ENCODE assay signal across 27 cellular contexts in genomic region chr4:139791681-139792080, GRCh38.
DNase-seq lines count a peak whose midpoint lies in the region; ATAC-seq, FAIRE-seq and TF ChIP-seq lines count a peak whose summit lies in the region.
"Had no signal": no experiment of that assay in that cellular context is flagged by ENCODE, and none has a peak within 500 bp of the region (broad histone marks: within the 10 kb centered on the region; RNA-seq: fewer than 3 reads in every experiment).

No MANE protein-coding gene starts in this region.

- H3K9me3 Mint-ChIP-seq in type B pancreatic cell = peaks cover 6% of the 10 kb centered on the region
- H3K9me3 Mint-ChIP-seq: dendritic cell treated with granulocyte-macrophage colony-stimulating factor and Interleukin-4, amounts not matched to agents 40 ng/mL and 50 ng/mL, for 4 days; naive thymus-derived CD8-positive, alpha-beta T cell; stimulated activated memory B cell treated with anti-CD40 and anti-IgM and Interleukin-4, amounts not matched to agents 10 μg/mL and 1 μg/mL and 100 μg/mL, for 72 hours had no signal

- peaks cover 0 to 30% (median 5%) of the 10 kb centered on the region in 9 donors for H3K4me1 ChIP-seq in heart right ventricle
- peaks cover 0 to 9% of the 10 kb centered on the region in 2 donors for H3K4me1 ChIP-seq in right atrium auricular region
- peaks cover 25% of the 10 kb centered on the region for H3K4me1 ChIP-seq in endothelial cell of umbilical vein (ENCODE audit: control insufficient read depth, extremely low read depth, insufficient read depth, low read length)

- H3K27ac Mint-ChIP-seq in type B pancreatic cell = peak overlapping the region; percentile 53
- H3K27ac Mint-ChIP-seq: activated naive CD8-positive, alpha-beta T cell; dendritic cell treated with granulocyte-macrophage colony-stimulating factor and Interleukin-4, amounts not matched to agents 40 ng/mL and 50 ng/mL, for 4 days; naive thymus-derived CD8-positive, alpha-beta T cell; stimulated activated memory B cell treated with anti-CD40 and anti-IgM and Interleukin-4, amounts not matched to agents 10 μg/mL and 1 μg/mL and 100 μg/mL, for 72 hours; WTC11 had no signal

- no peaks in the 10 kb centered on the region for H3K9me1 ChIP-seq in endothelial cell of umbilical vein (replicated peaks; ENCODE audit: control insufficient read depth, extremely low read depth, insufficient read depth, low read length)

- no peak for DNase-seq in heart right ventricle
- no peak for DNase-seq in right atrium auricular region (ENCODE audit: low spot score)
- DNase-seq in NCI-H2227 treated with DMSO at 0.1 percent for 48 hours (lab: John Stamatoyannopoulos, UW) = peak; percentile 70
- peak; percentile 78 for DNase-seq in endothelial cell of umbilical vein (ENCODE audit: low read depth, low spot score)
- no peak for DNase-seq in type B pancreatic cell (ENCODE audit: extremely low spot score, unreplicated experiment)
- no peak for DNase-seq in NCI-H526 treated with DMSO at 0.1 percent for 48 hours (lab: John Stamatoyannopoulos, UW)
- no peak for DNase-seq in UCSD-AML1 (lab: John Stamatoyannopoulos, UW; ENCODE audit: unreplicated experiment)
- DNase-seq in coronary artery (ENCODE audit: low spot score) = no peak
- DNase-seq: aorta; BE2C; HCEC 1CT; KBM-7; kidney glomerular epithelial cell; mesenchymal stem cell; MG63; naive thymus-derived CD8-positive, alpha-beta T cell; NCI-H187 treated with DMSO at 0.1 percent for 48 hours; NCI-H510A treated with DMSO at 0.1 percent for 48 hours; retina; stimulated activated CD4-positive, alpha-beta T cell treated with anti-CD3 and anti-CD28 coated beads, Interleukin-2, amount 100 ng/mL, for 48 hours had no signal

- no peak overlapping the region for H2AFZ ChIP-seq in endothelial cell of umbilical vein (ENCODE audit: low read depth, low read length)

- H3K9ac ChIP-seq in endothelial cell of umbilical vein (replicated peaks; ENCODE audit: extremely low read depth, insufficient read depth, low read length) = no peak overlapping the region

- peak overlapping the region; percentile 7 for H3K4me3 Mint-ChIP-seq in type B pancreatic cell
- H3K4me3 Mint-ChIP-seq: activated naive CD8-positive, alpha-beta T cell; dendritic cell treated with granulocyte-macrophage colony-stimulating factor and Interleukin-4, amounts not matched to agents 40 ng/mL and 50 ng/mL, for 4 days; naive thymus-derived CD8-positive, alpha-beta T cell; stimulated activated memory B cell treated with anti-CD40 and anti-IgM and Interleukin-4, amounts not matched to agents 10 μg/mL and 1 μg/mL and 100 μg/mL, for 72 hours; WTC11 had no signal

- FAIRE-seq in endothelial cell of umbilical vein (lab: Jason Lieb, UNC) = peak; percentile 84
- FAIRE-seq: GM12892, HTR-8/SVneo had no signal

- no peak for TF ChIP-seq POLR2A in endothelial cell of umbilical vein (IDR thresholded peaks at IDR 0.05; ENCODE audit: low read depth, low read length)

- no peaks in the 10 kb centered on the region for H3K36me3 Mint-ChIP-seq in type B pancreatic cell
- H3K36me3 Mint-ChIP-seq: naive thymus-derived CD8-positive, alpha-beta T cell; stimulated activated memory B cell treated with anti-CD40 and anti-IgM and Interleukin-4, amounts not matched to agents 10 μg/mL and 1 μg/mL and 100 μg/mL, for 72 hours; WTC11 had no signal

- TF ChIP-seq CTCF in heart right ventricle (IDR thresholded peaks at IDR 0.05) = no peak
- no peak for TF ChIP-seq CTCF in right atrium auricular region (IDR thresholded peaks at IDR 0.05)
- TF ChIP-seq CTCF in endothelial cell of umbilical vein (IDR thresholded peaks at IDR 0.05; ENCODE audit: extremely low read depth in 1 of 2, insufficient read depth in 1 of 2, low read depth in 1 of 2, low read length in 2 of 2) = no peak
- no peak for TF ChIP-seq CTCF in type B pancreatic cell (conservative IDR thresholded peaks at IDR 0.05)
- no peak for TF ChIP-seq CTCF in coronary artery (IDR thresholded peaks at IDR 0.05)

- no peaks in the 10 kb centered on the region for H4K20me1 ChIP-seq in endothelial cell of umbilical vein (replicated peaks; ENCODE audit: control insufficient read depth, extremely low read depth, insufficient read depth, low read length)

- CTCF ChIA-PET in endothelial cell of umbilical vein (lab: Charles Lee) = interaction anchor here (1.0 to 2.4 kb wide), 10 partner anchors 8 to 93 kb away, joined by 3 to 14 read pairs (median 4); no protein-coding TSS in a partner anchor

- no peaks in the 10 kb centered on the region for H3K27me3 ChIP-seq in heart right ventricle
- H3K27me3 ChIP-seq in right atrium auricular region = no peaks in the 10 kb centered on the region
- no peaks in the 10 kb centered on the region for H3K27me3 ChIP-seq in endothelial cell of umbilical vein (ENCODE audit: control insufficient read depth in 2 of 2, insufficient read depth in 2 of 2, low read length in 2 of 2)
- H3K27me3 ChIP-seq: BE2C, cardiac muscle cell, MG63 had no signal

- intact Hi-C loops in heart right ventricle (cut with DNase I) (no loop called here), endothelial cell of umbilical vein (cut with micrococcal nuclease) (loop anchor here (1.0 kb wide), 1 partner anchor 28 kb away; no protein-coding TSS in a partner anchor)

- peak in 7 of 8 donors; percentile 64 to 85 (median 77) for ATAC-seq in heart right ventricle
- ATAC-seq: naive thymus-derived CD8-positive, alpha-beta T cell; stimulated activated memory B cell treated with anti-CD40 and anti-IgM and Interleukin-4, amounts not matched to agents 10 μg/mL and 1 μg/mL and 100 μg/mL, for 72 hours; WTC11 had no signal

- H3K79me2 ChIP-seq in endothelial cell of umbilical vein (ENCODE audit: control insufficient read depth, insufficient read depth, low read length) = no peaks in the 10 kb centered on the region

- peak overlapping the region; percentile 26 for H3K4me2 ChIP-seq in endothelial cell of umbilical vein (ENCODE audit: insufficient read depth, low read length)

- H3K36me3 ChIP-seq in heart right ventricle (no peaks in the 10 kb centered on the region), right atrium auricular region (no peaks in the 10 kb centered on the region), endothelial cell of umbilical vein (ENCODE audit: control insufficient read depth in 2 of 2, extremely low read depth in 1 of 2, insufficient read depth in 2 of 2, low read length in 2 of 2) (no peaks in the 10 kb centered on the region)
- H3K36me3 ChIP-seq: BE2C, cardiac muscle cell, MG63 had no signal

- no peaks in the 10 kb centered on the region for H3K27me3 Mint-ChIP-seq in type B pancreatic cell
- H3K27me3 Mint-ChIP-seq: activated naive CD8-positive, alpha-beta T cell; dendritic cell treated with granulocyte-macrophage colony-stimulating factor and Interleukin-4, amounts not matched to agents 40 ng/mL and 50 ng/mL, for 4 days had no signal

- peaks cover 39% of the 10 kb centered on the region for H3K4me1 Mint-ChIP-seq in type B pancreatic cell (ENCODE audit: unreplicated experiment)
- H3K4me1 Mint-ChIP-seq: stimulated activated memory B cell treated with anti-CD40 and anti-IgM and Interleukin-4, amounts not matched to agents 10 μg/mL and 1 μg/mL and 100 μg/mL, for 72 hours had no signal

- H3K4me3 ChIP-seq in heart right ventricle = no peak overlapping the region
- H3K4me3 ChIP-seq in right atrium auricular region = no peak overlapping the region
- H3K4me3 ChIP-seq in endothelial cell of umbilical vein (replicated peaks in 1 of 3; ENCODE audit: insufficient read depth in 1 of 3, low read depth in 1 of 3, low read length in 3 of 3) = no peak overlapping the region
- H3K4me3 ChIP-seq in coronary artery = no peak overlapping the region
- H3K4me3 ChIP-seq: cardiac muscle cell, MG63 had no signal

- no TSS peak for BruUV-seq in endothelial cell of umbilical vein (replicated peaks; lab: Mats Ljungman, UMichigan)

- POLR2A ChIA-PET in endothelial cell of umbilical vein (lab: Charles Lee) = interaction anchor here (0.7 to 0.8 kb wide), 2 partner anchors 17 to 28 kb away, joined by 5 to 11 read pairs; no protein-coding TSS in a partner anchor

- H3K27ac ChIP-seq in heart right ventricle (peak overlapping the region in 6 of 10 donors; percentile 12 to 47 (median 33)), right atrium auricular region (no peak overlapping the region), endothelial cell of umbilical vein (ENCODE audit: insufficient read depth, low read depth, low read length) (peak overlapping the region; percentile 52), coronary artery (no peak overlapping the region)
- H3K27ac ChIP-seq: cardiac muscle cell had no signal

- H3K9me3 ChIP-seq in heart right ventricle = no peaks in the 10 kb centered on the region
- no peaks in the 10 kb centered on the region for H3K9me3 ChIP-seq in right atrium auricular region
- no peaks in the 10 kb centered on the region for H3K9me3 ChIP-seq in endothelial cell of umbilical vein (replicated peaks; ENCODE audit: control insufficient read depth, insufficient read depth, low read length)
- H3K9me3 ChIP-seq: BE2C, MG63 had no signal

- WGBS in heart right ventricle, 2 donors = 82 to 89% methylated on average over 2 of the region's 2 CpGs

- dilution Hi-C loops in endothelial cell of umbilical vein (cut with MboI; ENCODE audit: extremely low pct_ligation_motif_present, low sequenced_read_pairs) = no loop called here

TF ChIP-seq in endothelial cell of umbilical vein, 7 proteins besides CTCF, POLR2A, EP300 and RAD21:
- TF ChIP-seq POLR2AphosphoS5 (IDR thresholded peaks at IDR 0.05; ENCODE audit: insufficient read depth, low read depth, low read length) (no peak), JUN (IDR thresholded peaks at IDR 0.05; ENCODE audit: borderline replicate concordance, insufficient read depth, insufficient read length, low read depth) (peak; percentile 6)

Comparison
In these comparisons a context has a peak if more than half of its experiments do, and no peak if none do; other contexts are left out.
1. H3K27ac ChIP-seq: peak in heart right ventricle (6 of 10) and endothelial cell of umbilical vein (single experiment); none in right atrium auricular region (0 of 2) and coronary artery (0 of 2).
2. DNase-seq: peak in NCI-H2227 treated with DMSO at 0.1 percent for 48 hours (single experiment) and endothelial cell of umbilical vein (single experiment); none in heart right ventricle (0 of 2), right atrium auricular region (single experiment), type B pancreatic cell (single experiment), NCI-H526 treated with DMSO at 0.1 percent for 48 hours (single experiment), UCSD-AML1 (single experiment) and coronary artery (single experiment).